19 cellular contexts compared by ENCODE assay signal in the genomic region with DNA sequence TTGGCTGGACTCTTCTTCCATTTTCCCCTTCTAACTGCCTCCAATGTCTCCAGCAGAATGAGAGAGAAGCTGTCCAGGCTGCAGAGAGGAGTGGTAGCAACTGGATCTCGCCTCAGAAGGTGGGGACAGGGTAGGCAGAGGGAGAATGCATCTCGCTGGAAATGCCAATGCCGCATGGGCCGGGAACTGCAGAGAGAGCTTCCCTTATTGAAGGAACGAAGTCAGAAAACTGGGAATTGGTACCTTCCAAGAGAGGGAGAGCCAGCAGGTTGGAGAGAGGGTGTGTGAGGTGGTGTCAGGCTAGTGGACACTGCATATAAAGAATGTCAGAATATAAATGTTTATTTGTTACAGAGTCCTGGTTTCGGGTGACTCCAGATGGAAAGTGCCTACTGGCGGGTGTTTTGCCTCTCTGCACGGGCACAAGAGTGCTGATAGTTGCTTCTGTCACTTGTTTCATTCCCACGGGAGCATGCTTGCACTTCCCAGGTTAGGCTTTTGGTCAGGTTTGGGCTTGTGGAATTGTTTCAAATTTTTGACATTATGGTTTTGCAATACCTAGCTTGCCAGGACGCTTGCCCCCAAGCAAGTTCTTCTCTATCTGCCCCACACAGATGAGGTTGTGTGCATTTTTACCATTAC.
"Had no signal": no experiment of that assay in that cellular context is flagged by ENCODE, and none has a peak within 500 bp of the region (broad histone marks: within the 10 kb centered on the region; RNA-seq: fewer than 3 reads in every experiment).

No MANE protein-coding gene starts in this region.

- ATAC-seq: gastroesophageal sphincter; left ventricle myocardium superior; natural killer cell treated with Interleukin-12 subunit alpha and Interleukin-12 subunit beta and Interleukin-15 and Interleukin-18, amount 100 ng/mL, for 72 hours; right lobe of liver; T-cell had no signal

- H3K4me1 Mint-ChIP-seq: central memory CD8-positive, alpha-beta T cell; T-cell had no signal

- H3K4me1 ChIP-seq: gastroesophageal sphincter, tibial nerve had no signal

- H3K4me3 ChIP-seq: gastroesophageal sphincter, hepatocyte, mucosa of descending colon, right lobe of liver, tibial nerve had no signal

- H3K36me3 ChIP-seq: gastroesophageal sphincter, right lobe of liver, tibial nerve had no signal

- H3K27ac ChIP-seq: gastroesophageal sphincter, hepatocyte, right lobe of liver, tibial nerve had no signal

- H3K9me3 ChIP-seq: gastroesophageal sphincter, mucosa of descending colon, right lobe of liver had no signal

- H3K27ac Mint-ChIP-seq: activated T-cell treated with anti-CD3 and anti-CD28 coated beads, Interleukin-2, amount 50 U/mL, for 24 hours; natural killer cell treated with Interleukin-12 subunit alpha and Interleukin-12 subunit beta and Interleukin-15 and Interleukin-18, amount 100 ng/mL, for 72 hours; T-cell had no signal

- H3K27me3 ChIP-seq: gastroesophageal sphincter, hepatocyte, right lobe of liver, tibial nerve had no signal

- H3K4me3 Mint-ChIP-seq: activated T-cell treated with anti-CD3 and anti-CD28 coated beads, Interleukin-2, amount 50 U/mL, for 24 hours; central memory CD8-positive, alpha-beta T cell; natural killer cell treated with Interleukin-12 subunit alpha and Interleukin-12 subunit beta and Interleukin-15 and Interleukin-18, amount 100 ng/mL, for 72 hours; T-cell had no signal

- H3K27me3 Mint-ChIP-seq: central memory CD8-positive, alpha-beta T cell; natural killer cell treated with Interleukin-12 subunit alpha and Interleukin-12 subunit beta and Interleukin-15 and Interleukin-18, amount 100 ng/mL, for 72 hours; T-cell had no signal

- DNase-seq: activated CD4-positive, alpha-beta T cell treated with anti-CD3 and anti-CD28 coated beads for 4 hours; activated CD4-positive, alpha-beta T cell treated with anti-CD3 and anti-CD28 coated beads, Interleukin-2, amount 50 U/mL, for 4 hours; activated gamma-delta T cell treated with Interleukin-2 at 50 U/mL for 16 hours; activated naive CD4-positive, alpha-beta T cell treated with anti-CD3 and anti-CD28 coated beads, Interleukin-2, amount 50 U/mL, for 16 hours; activated T-cell treated with anti-CD3 and anti-CD28 coated beads, Interleukin-2, amount 50 U/mL, for 24 hours; amniotic stem cell; effector memory CD4-positive, alpha-beta T cell; islet precursor cell; left ventricle myocardium superior; right lobe of liver; stimulated activated CD4-positive, alpha-beta T cell treated with anti-CD3 and anti-CD28 coated beads, Interleukin-2, amount 100 ng/mL, for 48 hours; stimulated activated naive CD4-positive, alpha-beta T cell treated with Interleukin-2 at 50 U/mL for 16 hours; T-cell had no signal
